1 cellular context compared by ENCODE assay signal in the genomic region with DNA sequence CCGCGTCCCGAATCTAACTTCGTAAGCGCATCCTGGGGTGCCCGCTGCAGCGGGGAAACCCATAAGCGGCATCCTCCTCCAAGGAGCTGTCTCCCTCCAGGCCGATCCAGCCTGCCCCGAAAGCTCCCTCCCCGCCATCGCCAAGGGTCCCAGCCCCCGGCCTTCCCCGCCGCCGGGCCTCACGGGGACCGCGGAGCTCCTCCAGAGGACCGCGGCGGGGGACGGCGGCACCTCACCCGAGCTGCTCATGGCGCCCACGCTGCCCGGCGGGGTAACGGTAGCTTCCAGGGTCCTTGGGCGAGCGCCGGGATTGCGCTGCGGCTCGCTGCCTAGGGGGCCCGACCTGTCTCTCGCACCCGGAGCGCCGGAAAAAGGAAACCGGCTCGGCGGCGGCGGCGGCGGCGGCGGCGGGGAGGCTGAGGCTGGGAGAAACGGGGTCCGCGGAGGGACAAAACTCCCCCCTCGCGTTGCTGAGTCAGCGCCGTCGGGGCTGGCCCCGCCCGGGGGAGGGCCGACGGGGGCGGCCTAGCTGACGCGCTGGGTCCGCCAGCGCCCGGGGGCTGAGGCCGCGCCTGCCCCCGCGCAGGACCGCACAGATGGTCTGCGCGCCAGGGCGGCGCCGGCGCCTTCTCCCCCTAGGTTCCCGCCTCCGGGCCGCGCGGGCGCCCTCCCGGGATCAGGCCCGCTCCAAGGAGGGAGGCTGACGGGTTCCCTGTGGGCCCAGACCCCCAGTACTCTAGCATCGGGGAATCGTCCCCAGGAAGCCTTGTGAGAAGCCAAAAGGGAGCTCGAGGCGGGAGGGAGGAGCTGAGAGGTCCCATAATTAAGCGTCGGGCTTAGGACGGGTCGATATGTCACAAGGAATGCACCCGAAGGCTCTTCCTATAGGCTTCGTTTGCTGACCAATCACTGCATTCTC.
TF ChIP-seq lines count a peak whose summit lies in the region.

A gene with protein sequence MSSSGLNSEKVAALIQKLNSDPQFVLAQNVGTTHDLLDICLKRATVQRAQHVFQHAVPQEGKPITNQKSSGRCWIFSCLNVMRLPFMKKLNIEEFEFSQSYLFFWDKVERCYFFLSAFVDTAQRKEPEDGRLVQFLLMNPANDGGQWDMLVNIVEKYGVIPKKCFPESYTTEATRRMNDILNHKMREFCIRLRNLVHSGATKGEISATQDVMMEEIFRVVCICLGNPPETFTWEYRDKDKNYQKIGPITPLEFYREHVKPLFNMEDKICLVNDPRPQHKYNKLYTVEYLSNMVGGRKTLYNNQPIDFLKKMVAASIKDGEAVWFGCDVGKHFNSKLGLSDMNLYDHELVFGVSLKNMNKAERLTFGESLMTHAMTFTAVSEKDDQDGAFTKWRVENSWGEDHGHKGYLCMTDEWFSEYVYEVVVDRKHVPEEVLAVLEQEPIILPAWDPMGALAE (minus strand): TSS at position 374 of the 919 bp plus-strand sequence. CDS start 125 bp downstream, at position 249.

TF ChIP-seq in HepG2, 621 proteins besides CTCF, POLR2A, EP300 and RAD21 (continued from another document and continues in another):
- TF ChIP-seq ZGPAT (CRISPR knock-in tag; IDR thresholded peaks at IDR 0.05), result peak; percentile 43; the same call in 1 of the 2 replicates
- no peak for TF ChIP-seq HNF1A (IDR thresholded peaks at IDR 0.05; ENCODE audit: low read depth)
- peak; percentile 20; the same call in 1 of the 2 replicates for TF ChIP-seq HNF1A (CRISPR knock-in tag; IDR thresholded peaks at IDR 0.05; ENCODE audit: borderline replicate concordance)
- TF ChIP-seq HMGXB4 (CRISPR knock-in tag; IDR thresholded peaks at IDR 0.05; ENCODE audit: borderline replicate concordance in 1 of 2, low read depth in 1 of 2), result peak in 1 of 2 experiments; percentile 83; a peak in 2 of 4 replicates
- TF ChIP-seq ZNF609 (CRISPR knock-in tag; IDR thresholded peaks at IDR 0.05; ENCODE audit: borderline replicate concordance), result 0 out of 2 replicates have a peak, but pooled peaks have one; percentile 35
- peak; percentile 88 for TF ChIP-seq MAFG (CRISPR knock-in tag; IDR thresholded peaks at IDR 0.05)
- TF ChIP-seq, protein P1, sequence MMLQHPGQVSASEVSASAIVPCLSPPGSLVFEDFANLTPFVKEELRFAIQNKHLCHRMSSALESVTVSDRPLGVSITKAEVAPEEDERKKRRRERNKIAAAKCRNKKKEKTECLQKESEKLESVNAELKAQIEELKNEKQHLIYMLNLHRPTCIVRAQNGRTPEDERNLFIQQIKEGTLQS (CRISPR knock-in tag; IDR thresholded peaks at IDR 0.05), result 0 out of 2 replicates have a peak, but pooled peaks have one; percentile 45
- peak; percentile 41; the same call in 1 of the 2 replicates for TF ChIP-seq TAF1 (CRISPR knock-in tag; IDR thresholded peaks at IDR 0.05)
- TF ChIP-seq GATAD1 (CRISPR knock-in tag; IDR thresholded peaks at IDR 0.05), result peak; percentile 41; the same call in 1 of the 2 replicates
- TF ChIP-seq PHF8 (CRISPR knock-in tag; IDR thresholded peaks at IDR 0.05), result peak; percentile 83
- TF ChIP-seq, protein P2, sequence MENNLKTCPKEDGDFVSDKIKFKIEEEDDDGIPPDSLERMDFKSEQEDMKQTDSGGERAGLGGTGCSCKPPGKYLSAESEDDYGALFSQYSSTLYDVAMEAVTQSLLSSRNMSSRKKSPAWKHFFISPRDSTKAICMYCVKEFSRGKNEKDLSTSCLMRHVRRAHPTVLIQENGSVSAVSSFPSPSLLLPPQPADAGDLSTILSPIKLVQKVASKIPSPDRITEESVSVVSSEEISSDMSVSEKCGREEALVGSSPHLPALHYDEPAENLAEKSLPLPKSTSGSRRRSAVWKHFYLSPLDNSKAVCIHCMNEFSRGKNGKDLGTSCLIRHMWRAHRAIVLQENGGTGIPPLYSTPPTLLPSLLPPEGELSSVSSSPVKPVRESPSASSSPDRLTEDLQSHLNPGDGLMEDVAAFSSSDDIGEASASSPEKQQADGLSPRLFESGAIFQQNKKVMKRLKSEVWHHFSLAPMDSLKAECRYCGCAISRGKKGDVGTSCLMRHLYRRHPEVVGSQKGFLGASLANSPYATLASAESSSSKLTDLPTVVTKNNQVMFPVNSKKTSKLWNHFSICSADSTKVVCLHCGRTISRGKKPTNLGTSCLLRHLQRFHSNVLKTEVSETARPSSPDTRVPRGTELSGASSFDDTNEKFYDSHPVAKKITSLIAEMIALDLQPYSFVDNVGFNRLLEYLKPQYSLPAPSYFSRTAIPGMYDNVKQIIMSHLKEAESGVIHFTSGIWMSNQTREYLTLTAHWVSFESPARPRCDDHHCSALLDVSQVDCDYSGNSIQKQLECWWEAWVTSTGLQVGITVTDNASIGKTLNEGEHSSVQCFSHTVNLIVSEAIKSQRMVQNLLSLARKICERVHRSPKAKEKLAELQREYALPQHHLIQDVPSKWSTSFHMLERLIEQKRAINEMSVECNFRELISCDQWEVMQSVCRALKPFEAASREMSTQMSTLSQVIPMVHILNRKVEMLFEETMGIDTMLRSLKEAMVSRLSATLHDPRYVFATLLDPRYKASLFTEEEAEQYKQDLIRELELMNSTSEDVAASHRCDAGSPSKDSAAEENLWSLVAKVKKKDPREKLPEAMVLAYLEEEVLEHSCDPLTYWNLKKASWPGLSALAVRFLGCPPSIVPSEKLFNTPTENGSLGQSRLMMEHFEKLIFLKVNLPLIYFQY (CRISPR knock-in tag; IDR thresholded peaks at IDR 0.05; ENCODE audit: borderline replicate concordance), result 0 out of 2 replicates have a peak, but pooled peaks have one; percentile 24
- 0 out of 2 replicates have a peak, but pooled peaks have one; percentile 35 for TF ChIP-seq ISL2 (CRISPR knock-in tag; IDR thresholded peaks at IDR 0.05)
- TF ChIP-seq ZNF746 (CRISPR knock-in tag; IDR thresholded peaks at IDR 0.05), result peak; percentile 70; the same call in 1 of the 2 replicates
- peak; percentile 79; the same call in 1 of the 2 replicates for TF ChIP-seq GABPB1 (CRISPR knock-in tag; IDR thresholded peaks at IDR 0.05)
